ENCODE assay signal across 9 cellular contexts in the genomic region with DNA sequence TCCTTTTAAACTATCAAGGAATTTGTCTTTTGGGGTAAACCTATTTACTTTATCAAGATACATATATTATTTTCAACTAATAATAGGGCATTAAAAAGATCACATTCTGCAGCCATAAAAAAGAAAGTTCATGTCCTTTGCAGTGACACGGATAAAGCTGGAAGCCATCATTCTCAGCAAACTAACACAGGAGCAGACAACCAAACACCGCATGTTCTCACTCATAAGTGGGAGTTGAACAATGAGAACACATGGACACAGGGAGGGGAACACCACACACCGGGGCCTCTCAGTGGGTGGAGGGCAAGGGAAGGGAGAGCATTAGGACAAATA. TPM values are rescaled to one million over a fixed set of nuclear protein-coding genes. Genes with fewer than 3 reads are reported as not detected.
DNase-seq lines count a peak whose midpoint lies in the region; ATAC-seq and TF ChIP-seq lines count a peak whose summit lies in the region.
"Not testable (repeated sequence)": the region's sequence is repeated elsewhere in the genome, so short reads cannot be mapped to it uniquely, and the experiment has no call there.
"Had no signal": no experiment of that assay in that cellular context is flagged by ENCODE, and none has a peak within 500 bp of the region (broad histone marks: within the 10 kb centered on the region; RNA-seq: fewer than 3 reads in every experiment).

No MANE protein-coding gene starts in this region.

- intact Hi-C loops in CD4-positive, alpha-beta T cell (cut with DNase I, micrococcal nuclease): loop anchor here in 1 of 2 experiments (10.0 kb wide), 1 partner anchor 1725 kb away; no protein-coding TSS in a partner anchor
- intact Hi-C loops in esophagus muscularis mucosa (cut with DNase I) (loop anchor here (5.0 kb wide), 1 partner anchor 262 kb away; a partner anchor contains a TSS), stomach (cut with DNase I; ENCODE audit: low total_unique reads) (loop anchor here (5.0 kb wide), 1 partner anchor 657 kb away; no protein-coding TSS in a partner anchor)

- H3K9me3 ChIP-seq in CD4-positive, alpha-beta T cell (ENCODE audit: control insufficient read depth, low read length); adipocyte (ENCODE audit: control insufficient read depth, low read length); esophagus muscularis mucosa; osteoblast (ENCODE audit: low read depth, low read length); stomach: not testable (repeated sequence)

- H3K36me3 ChIP-seq in adipocyte (ENCODE audit: control insufficient read depth, insufficient read depth, low read length, severe bottlenecking); esophagus muscularis mucosa; osteoblast (ENCODE audit: insufficient read depth, low read length); stomach: not testable (repeated sequence)

- ATAC-seq in CD4-positive, alpha-beta T cell (ENCODE audit: poor library complexity): not testable (repeated sequence)
- peak; percentile 27 for ATAC-seq in left lobe of liver

- CTCF ChIA-PET in CD4-positive, alpha-beta T cell (lab: Charles Lee): not testable (repeated sequence)

- H3K9ac ChIP-seq in adipocyte (ENCODE audit: low read length): peak overlapping the region; percentile 83

- H3K4me3 Mint-ChIP-seq in CD4-positive, alpha-beta T cell: not testable (repeated sequence)

- not testable (repeated sequence) for TF ChIP-seq EP300 in esophagus muscularis mucosa (IDR thresholded peaks at IDR 0.05); stomach (IDR thresholded peaks at IDR 0.05)

- peaks cover 21% of the 10 kb centered on the region for H3K27me3 Mint-ChIP-seq in CD4-positive, alpha-beta T cell

- not testable (repeated sequence) for H3K36me3 Mint-ChIP-seq in CD4-positive, alpha-beta T cell (ENCODE audit: low read depth)

- not testable (repeated sequence) for H3K9me3 Mint-ChIP-seq in CD4-positive, alpha-beta T cell

- H2AFZ ChIP-seq in osteoblast (ENCODE audit: low read length): peak overlapping the region; percentile 32

- peak overlapping the region; percentile 82 for H3K4me2 ChIP-seq in osteoblast (ENCODE audit: insufficient read depth, low read length)

- WGBS in esophagus muscularis mucosa: 21% methylated on average over 3 of the region's 3 CpGs
- WGBS in stomach, 5 donors: 17 to 32% (median 24%) methylated on average over 3 of the region's 3 CpGs

- H3K4me1 ChIP-seq in adipocyte (ENCODE audit: control insufficient read depth, insufficient read depth, low read length) (peaks cover 37% of the 10 kb centered on the region), esophagus muscularis mucosa (peaks cover 0 to 13% (median 7%) of the 10 kb centered on the region in 4 donors), osteoblast (ENCODE audit: insufficient read depth, low read length) (peaks cover 16% of the 10 kb centered on the region), stomach (peaks cover 0 to 14% (median 6%) of the 10 kb centered on the region in 4 donors)

- TF ChIP-seq POLR2A in esophagus muscularis mucosa (IDR thresholded peaks at IDR 0.05; ENCODE audit: low read depth); stomach (IDR thresholded peaks at IDR 0.05): not testable (repeated sequence)

- H3K4me1 Mint-ChIP-seq in CD4-positive, alpha-beta T cell (ENCODE audit: low read depth): not testable (repeated sequence)

- H3K4me3 ChIP-seq in adipocyte (ENCODE audit: low read length) (peak overlapping the region; percentile 70), esophagus muscularis mucosa (peak overlapping the region in 3 of 4 donors; percentile 7 to 21 (median 10)), stomach (peak overlapping the region in 2 of 4 donors; percentile 2 to 19)
- not testable (repeated sequence) for H3K4me3 ChIP-seq in osteoblast (ENCODE audit: insufficient read depth, low read length)

- POLR2A ChIA-PET in CD4-positive, alpha-beta T cell (lab: Charles Lee): not testable (repeated sequence)

- not testable (repeated sequence) for H3K27ac ChIP-seq in CD4-positive, alpha-beta T cell (ENCODE audit: low read depth, low read length); osteoblast (ENCODE audit: low read depth, low read length)
- H3K27ac ChIP-seq in esophagus muscularis mucosa (replicated peaks in 1 of 4): peak overlapping the region in 3 of 4 donors; percentile 45 to 66 (median 55)
- H3K27ac ChIP-seq in stomach: peak overlapping the region in 3 of 5 donors; percentile 15 to 47 (median 47)

- not testable (repeated sequence) for H4K20me1 ChIP-seq in osteoblast (ENCODE audit: insufficient read depth, low read length)

- H3K27ac Mint-ChIP-seq in CD4-positive, alpha-beta T cell: not testable (repeated sequence)

- H3K27me3 ChIP-seq in CD4-positive, alpha-beta T cell (ENCODE audit: control insufficient read depth, insufficient read depth, low read length); adipocyte (replicated peaks; ENCODE audit: control insufficient read depth, insufficient read depth, low read length); esophagus muscularis mucosa; osteoblast (ENCODE audit: insufficient read depth, low read length); stomach: not testable (repeated sequence)

- DNase-seq in CD4-positive, alpha-beta T cell; adipocyte (ENCODE audit: low read depth); esophagus muscularis mucosa (ENCODE audit: extremely low spot score); left lobe of liver (ENCODE audit: low spot score); osteoblast (ENCODE audit: insufficient read length, low spot score, missing footprints); stomach: not testable (repeated sequence)

- H3K79me2 ChIP-seq in osteoblast (ENCODE audit: insufficient read depth, low read length): not testable (repeated sequence)

- TF ChIP-seq CTCF in CD4-positive, alpha-beta T cell (IDR thresholded peaks at IDR 0.05): peak; percentile 37
- TF ChIP-seq CTCF in LNCAP (IDR thresholded peaks at IDR 0.05) (0 out of 2 replicates have a peak, but pooled peaks have one; percentile 2), stomach (IDR thresholded peaks at IDR 0.05) (peak in 1 of 7 experiments; percentile 12)
- not testable (repeated sequence) for TF ChIP-seq CTCF in esophagus muscularis mucosa (IDR thresholded peaks at IDR 0.05); osteoblast (IDR thresholded peaks at IDR 0.05; ENCODE audit: extremely low read depth, low read depth, low read length)

RNA-seq across cellular contexts. Expression of a gene that starts 30.5 kb away (rescaled TPM):
- total RNA-seq in CD4-positive, alpha-beta T cell: not detected
- total RNA-seq in esophagus muscularis mucosa (not detected), left lobe of liver (not detected), osteoblast (under 0.01 TPM in 1 of 2 replicates, not detected in the other), stomach (not detected)
- not detected for polyA plus RNA-seq in stomach
- total RNA-seq: H1, OCI-LY7 had no signal
- polyA plus RNA-seq: H1 had no signal
